ENCODE assay signal across 24 cellular contexts in genomic region chr18:51399491-51400122, GRCh38.
A peak's percentile ranks its signal among the peaks of the same experiment; 100 is the strongest.
DNase-seq lines count a peak whose midpoint lies in the region; ATAC-seq and TF ChIP-seq lines count a peak whose summit lies in the region.
"Had no signal": no experiment of that assay in that cellular context is flagged by ENCODE, and none has a peak within 500 bp of the region (broad histone marks: within the 10 kb centered on the region; RNA-seq: fewer than 3 reads in every experiment).

No MANE protein-coding gene starts in this region.

- H3K27me3 ChIP-seq in right cardiac atrium (ENCODE audit: control insufficient read depth, insufficient read depth) = no peaks in the 10 kb centered on the region
- no peaks in the 10 kb centered on the region for H3K27me3 ChIP-seq in heart right ventricle
- no peaks in the 10 kb centered on the region for H3K27me3 ChIP-seq in layer of hippocampus (ENCODE audit: control insufficient read depth, insufficient read depth, low read length)
- H3K27me3 ChIP-seq: esophagus muscularis mucosa, pancreas, tibial artery had no signal

- H3K4me1 ChIP-seq in right cardiac atrium (ENCODE audit: control insufficient read depth, insufficient read depth, low read length) (no peaks in the 10 kb centered on the region), heart right ventricle (peaks cover 0 to 15% (median 0%) of the 10 kb centered on the region in 9 donors)
- H3K4me1 ChIP-seq: esophagus muscularis mucosa, tibial artery had no signal

- intact Hi-C loops in right cardiac atrium (cut with DNase I) = no loop called here
- intact Hi-C loops in heart right ventricle (cut with DNase I) = no loop called here

- H3K36me3 ChIP-seq in heart right ventricle = no peaks in the 10 kb centered on the region
- H3K36me3 ChIP-seq: esophagus muscularis mucosa, pancreas, tibial artery had no signal

- H3K27ac ChIP-seq in right cardiac atrium (ENCODE audit: low read length) (no peak overlapping the region), heart right ventricle (no peak overlapping the region), layer of hippocampus (ENCODE audit: low read depth, low read length) (peak overlapping the region; percentile 41), temporal lobe (ENCODE audit: low read depth, low read length) (peak overlapping the region; percentile 81)
- H3K27ac ChIP-seq: esophagus muscularis mucosa, pancreas, SK-N-MC, tibial artery had no signal

- 51% methylated on average over 11 of the region's 11 CpGs for WGBS in right cardiac atrium
- 57 to 64% methylated on average over 11 of the region's 11 CpGs for WGBS in heart right ventricle, 2 donors

- DNase-seq in right cardiac atrium (peak in 2 of 3 donors; percentile 6 to 11), heart right ventricle (no peak), choroid plexus epithelial cell (ENCODE audit: low read depth) (peak; percentile 7), iPS-NIHi11 (ENCODE audit: low spot score) (no peak)
- DNase-seq: activated CD8-positive, alpha-beta T cell treated with anti-CD3 and anti-CD28 coated beads for 36 hours; activated effector memory CD4-positive, alpha-beta T cell treated with Interleukin-2 at 50 U/mL for 16 hours; CD4-positive, alpha-beta T cell; GOT3; kidney; NCI-H1417 treated with DMSO at 0.1 percent for 48 hours; NCI-H2081 treated with DMSO at 0.1 percent for 48 hours; NCI-H226; NCI-H69; pancreas; RPMI8226; stimulated activated naive CD8-positive, alpha-beta T cell treated with anti-CD3 and anti-CD28 coated beads, Interleukin-15, Interleukin-2, amounts not matched to agents 100 U/mL and 50 U/mL, for 24 hours; tibial artery had no signal

- no peaks in the 10 kb centered on the region for H3K9me3 ChIP-seq in right cardiac atrium (ENCODE audit: control insufficient read depth, low read length)
- H3K9me3 ChIP-seq in heart right ventricle = no peaks in the 10 kb centered on the region
- H3K9me3 ChIP-seq: esophagus muscularis mucosa, pancreas, tibial artery had no signal

- TF ChIP-seq CTCF in heart right ventricle (IDR thresholded peaks at IDR 0.05) (no peak), choroid plexus epithelial cell (conservative IDR thresholded peaks at IDR 0.05; ENCODE audit: low read depth, low read length) (no peak)

- H3K4me3 ChIP-seq in right cardiac atrium (ENCODE audit: low read length) (no peak overlapping the region), heart right ventricle (no peak overlapping the region), choroid plexus epithelial cell (ENCODE audit: low read depth, low read length) (no peak overlapping the region)
- H3K4me3 ChIP-seq: esophagus muscularis mucosa, lung, pancreas, SK-N-MC, tibial artery had no signal

- ATAC-seq in right cardiac atrium (peak; percentile 18 to 50), heart right ventricle (no peak), HG03521 (IDR thresholded peaks at IDR 0.05; ENCODE audit: unreplicated experiment) (no peak), HG03095 (IDR thresholded peaks at IDR 0.05; ENCODE audit: unreplicated experiment) (no peak)
- ATAC-seq: activated CD8-positive, alpha-beta T cell treated with anti-CD3 and anti-CD28 coated beads for 36 hours; pancreas; stimulated activated naive CD8-positive, alpha-beta T cell treated with anti-CD3 and anti-CD28 coated beads, Interleukin-15, Interleukin-2, amounts not matched to agents 100 U/mL and 50 U/mL, for 24 hours had no signal

Comparison
In these comparisons a context has a peak if more than half of its experiments do, and no peak if none do; other contexts are left out.
1. ATAC-seq: peak in right cardiac atrium (2 of 2); none in heart right ventricle (0 of 8), HG03521 (single experiment) and HG03095 (single experiment).
2. DNase-seq: peak in right cardiac atrium (2 of 3) and choroid plexus epithelial cell (single experiment); none in heart right ventricle (0 of 2) and iPS-NIHi11 (single experiment).
3. H3K27ac ChIP-seq: peak in layer of hippocampus (single experiment) and temporal lobe (single experiment); none in right cardiac atrium (single experiment) and heart right ventricle (0 of 10).